In the genomic region with DNA sequence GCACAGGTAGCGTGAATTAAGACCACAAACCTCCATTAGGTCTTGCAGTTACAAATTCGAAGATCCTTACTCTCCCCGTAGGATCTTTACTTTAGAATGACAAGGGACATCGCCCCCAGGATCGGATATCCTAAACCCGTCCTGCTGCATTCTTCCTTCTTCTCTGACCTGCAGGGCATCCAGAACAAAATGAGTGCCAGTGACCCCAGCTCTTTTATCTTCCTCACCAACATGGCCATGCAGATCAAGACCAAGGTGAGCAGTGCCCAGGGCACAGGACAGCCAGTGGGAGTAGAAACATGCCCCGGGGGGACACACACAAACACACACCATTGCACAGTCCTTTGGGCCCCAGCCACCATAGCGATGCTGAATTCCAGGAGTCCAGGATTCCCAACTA, we compare ENCODE assay signal across 2 cellular contexts.
TF ChIP-seq lines count a peak whose summit lies in the region.

No MANE protein-coding gene starts in this region.

TF ChIP-seq in IMR-90, 13 proteins besides CTCF, POLR2A, EP300 and RAD21:
- no peak for TF ChIP-seq MAFK (IDR thresholded peaks at IDR 0.05; ENCODE audit: low read depth, low read length)
- TF ChIP-seq USF2 (IDR thresholded peaks at IDR 0.05; ENCODE audit: low read depth, low read length): no peak
- no peak for TF ChIP-seq CEBPB (IDR thresholded peaks at IDR 0.05; ENCODE audit: low read depth, low read length)
- TF ChIP-seq BHLHE40 (IDR thresholded peaks at IDR 0.05; ENCODE audit: low read depth, low read length): no peak
- TF ChIP-seq CHD1 (IDR thresholded peaks at IDR 0.05; ENCODE audit: low read depth, low read length): no peak
- no peak for TF ChIP-seq RFX5 (IDR thresholded peaks at IDR 0.05; ENCODE audit: low read depth, low read length)
- no peak for TF ChIP-seq RCOR1 (IDR thresholded peaks at IDR 0.05; ENCODE audit: insufficient replicate concordance, low read length)
- no peak for TF ChIP-seq NFE2L2 (IDR thresholded peaks at IDR 0.05; ENCODE audit: low read depth, low read length)
- TF ChIP-seq ELK1 (IDR thresholded peaks at IDR 0.05; ENCODE audit: borderline replicate concordance, low read depth, low read length): no peak
- TF ChIP-seq SMC3 (IDR thresholded peaks at IDR 0.05; ENCODE audit: low read depth, low read length): no peak
- TF ChIP-seq MXI1 (IDR thresholded peaks at IDR 0.05; ENCODE audit: borderline replicate concordance, low read depth, low read length): no peak
- TF ChIP-seq FOS (IDR thresholded peaks at IDR 0.05; ENCODE audit: low read depth, low read length): no peak
- no peak for TF ChIP-seq MAZ (IDR thresholded peaks at IDR 0.05; ENCODE audit: borderline replicate concordance, low read depth, low read length)
TF ChIP-seq in IMR-90: peak in this region for 0.

TF ChIP-seq in H1, 55 proteins besides CTCF, POLR2A, EP300 and RAD21:
- TF ChIP-seq TCF12 (IDR thresholded peaks at IDR 0.05; ENCODE audit: low read depth, low read length) (no peak), RBBP5 (IDR thresholded peaks at IDR 0.05; ENCODE audit: borderline replicate concordance, low read depth, low read length) (0 out of 2 replicates have a peak, but pooled peaks have one; percentile 31), CREB1 (IDR thresholded peaks at IDR 0.05) (no peak), YY1 (IDR thresholded peaks at IDR 0.05; ENCODE audit: low read depth, low read length) (0 out of 2 replicates have a peak, but pooled peaks have one; percentile 64), CHD1 (IDR thresholded peaks at IDR 0.05; ENCODE audit: low read depth, low read length) (no peak), CBX8 (IDR thresholded peaks at IDR 0.05; ENCODE audit: borderline replicate concordance, low read depth, low read length) (no peak), ATF2 (IDR thresholded peaks at IDR 0.05; ENCODE audit: low read length) (no peak), EGR1 (IDR thresholded peaks at IDR 0.05; ENCODE audit: borderline replicate concordance, low read depth, low read length) (no peak), KDM4A (IDR thresholded peaks at IDR 0.05; ENCODE audit: low read depth, low read length, severe bottlenecking) (no peak), GTF2F1 (IDR thresholded peaks at IDR 0.05; ENCODE audit: borderline replicate concordance, low read depth, low read length) (no peak), SUZ12 (IDR thresholded peaks at IDR 0.05; ENCODE audit: low read length) (no peak), FOSL1 (IDR thresholded peaks at IDR 0.05; ENCODE audit: insufficient read depth, low read depth, low read length) (no peak), CEBPB (IDR thresholded peaks at IDR 0.05; ENCODE audit: low read depth, low read length) (no peak), E2F6 (IDR thresholded peaks at IDR 0.05) (no peak), SAP30 (IDR thresholded peaks at IDR 0.05; ENCODE audit: insufficient read depth, insufficient replicate concordance, low read length) (no peak), NRF1 (IDR thresholded peaks at IDR 0.05; ENCODE audit: low read depth, low read length) (no peak), SIRT6 (IDR thresholded peaks at IDR 0.05; ENCODE audit: low read length) (no peak), SP1 (IDR thresholded peaks at IDR 0.05; ENCODE audit: low read depth, low read length) (peak; percentile 82; the same call in 1 of the 2 replicates), BCL11A (IDR thresholded peaks at IDR 0.05; ENCODE audit: low read depth in 2 of 2, low read length in 2 of 2) (no peak), TEAD4 (IDR thresholded peaks at IDR 0.05; ENCODE audit: low read depth, low read length) (peak; percentile 71), ASH2L (IDR thresholded peaks at IDR 0.05; ENCODE audit: low read length) (peak; percentile 71)
